ENCODE assay signal across 26 cellular contexts in genomic region chr2:210387074-210387473, GRCh38.
DNase-seq lines count a peak whose midpoint lies in the region; FAIRE-seq and TF ChIP-seq lines count a peak whose summit lies in the region.
"Had no signal": no experiment of that assay in that cellular context is flagged by ENCODE, and none has a peak within 500 bp of the region (broad histone marks: within the 10 kb centered on the region; RNA-seq: fewer than 3 reads in every experiment).

No MANE protein-coding gene starts in this region.

- H3K27me3 ChIP-seq in bronchial epithelial cell (ENCODE audit: control insufficient read depth, insufficient read depth, low read length) (no peaks in the 10 kb centered on the region), mesendoderm (ENCODE audit: insufficient read depth, low read length, poor library complexity) (no peaks in the 10 kb centered on the region)
- H3K27me3 ChIP-seq: BLaER1 treated with 17β-estradiol and CSF1 and Interleukin-3, amounts not matched to agents 10 nM and 100 nM had no signal

- no peak overlapping the region for H2AK5ac ChIP-seq in mesendoderm (ENCODE audit: low read length)

- WGBS in mesendoderm (ENCODE audit: extremely low coverage, insufficient coverage, low lambda C conversion rate) = no CpG with 5 or more reads among the region's 1 CpG

- H4K8ac ChIP-seq in mesendoderm (ENCODE audit: low read depth, low read length) = peak overlapping the region; percentile 5

- TF ChIP-seq CTCF in bronchial epithelial cell (IDR thresholded peaks at IDR 0.05; ENCODE audit: insufficient read depth, low read length, severe bottlenecking) (no peak), OCI-LY7 (conservative IDR thresholded peaks at IDR 0.05; ENCODE audit: low read length) (no peak)

- H4K20me1 ChIP-seq in OCI-LY7 (ENCODE audit: insufficient read depth, low read length) = no peaks in the 10 kb centered on the region
- H4K20me1 ChIP-seq: BLaER1 treated with 17β-estradiol and CSF1 and Interleukin-3, amounts not matched to agents 10 nM and 100 nM had no signal

- H3K4me3 ChIP-seq in bronchial epithelial cell (ENCODE audit: low read depth, low read length) (no peak overlapping the region), mesendoderm (ENCODE audit: low read length) (no peak overlapping the region), OCI-LY7 (ENCODE audit: low read depth, low read length, poor library complexity, severe bottlenecking) (no peak overlapping the region)
- H3K4me3 ChIP-seq: A549; BLaER1 treated with 17β-estradiol and CSF1 and Interleukin-3, amounts not matched to agents 10 nM and 100 nM; GM12878 had no signal

- no peak overlapping the region for H2BK5ac ChIP-seq in mesendoderm (ENCODE audit: low read length)

- H3K36me3 ChIP-seq in bronchial epithelial cell (ENCODE audit: control insufficient read depth, insufficient read depth, low read length) = no peaks in the 10 kb centered on the region
- no peaks in the 10 kb centered on the region for H3K36me3 ChIP-seq in mesendoderm (ENCODE audit: control insufficient read depth, insufficient read depth, low read length)
- no peaks in the 10 kb centered on the region for H3K36me3 ChIP-seq in OCI-LY7 (ENCODE audit: insufficient read depth, low read length)
- H3K36me3 ChIP-seq: BLaER1 treated with 17β-estradiol and CSF1 and Interleukin-3, amounts not matched to agents 10 nM and 100 nM had no signal

- H3K23ac ChIP-seq in mesendoderm (ENCODE audit: low read length) = no peak overlapping the region

- H3K79me2 ChIP-seq in mesendoderm (ENCODE audit: control insufficient read depth, insufficient read depth, low read length) (no peaks in the 10 kb centered on the region), OCI-LY7 (ENCODE audit: insufficient read depth, low read depth, low read length) (no peaks in the 10 kb centered on the region)

- H2BK15ac ChIP-seq in mesendoderm (replicated peaks; ENCODE audit: low read depth) = no peak overlapping the region

- intact Hi-C loops in OCI-LY7 (cut with micrococcal nuclease; ENCODE audit: unreplicated experiment) = no loop called here

- CTCF ChIA-PET in OCI-LY7 (lab: Charles Lee; ENCODE audit: unreplicated experiment) = interaction anchor here (0.8 kb wide), 1 partner anchor 14 kb away, joined by 3 read pairs; no protein-coding TSS in a partner anchor

- no peak overlapping the region for H3K18ac ChIP-seq in mesendoderm (ENCODE audit: low read length)

- H4K5ac ChIP-seq in mesendoderm (ENCODE audit: low read length) = no peak overlapping the region

- H3K4me1 ChIP-seq in mesendoderm (ENCODE audit: control insufficient read depth, low read depth, low read length) = no peaks in the 10 kb centered on the region
- H3K4me1 ChIP-seq in OCI-LY7 (ENCODE audit: insufficient read depth, low read length, poor library complexity, severe bottlenecking) = no peaks in the 10 kb centered on the region
- H3K4me1 ChIP-seq: A549; BLaER1 treated with 17β-estradiol and CSF1 and Interleukin-3, amounts not matched to agents 10 nM and 100 nM had no signal

- POLR2A ChIA-PET in OCI-LY7 (lab: Charles Lee) = interaction anchor here (0.8 kb wide), 1 partner anchor 34 kb away, joined by 3 read pairs; no protein-coding TSS in a partner anchor

- no peaks in the 10 kb centered on the region for H3K9me3 ChIP-seq in OCI-LY7 (ENCODE audit: low read length)
- H3K9me3 ChIP-seq: A549 had no signal

- H2AFZ ChIP-seq in OCI-LY7 (ENCODE audit: low read length) = no peak overlapping the region

- no peak overlapping the region for H3K4ac ChIP-seq in mesendoderm (ENCODE audit: low read depth, low read length)

- no TSS peak for BruUV-seq in OCI-LY7 (replicated peaks; lab: Mats Ljungman, UMichigan)

- H2BK120ac ChIP-seq in mesendoderm (ENCODE audit: low read depth, low read length) = no peak overlapping the region

- H3K9ac ChIP-seq in mesendoderm (ENCODE audit: low read length) = no peak overlapping the region
- H3K9ac ChIP-seq: BLaER1 treated with 17β-estradiol and CSF1 and Interleukin-3, amounts not matched to agents 10 nM and 100 nM had no signal

- no peak overlapping the region for H3K56ac ChIP-seq in mesendoderm (ENCODE audit: low read length)

- no peaks in the 10 kb centered on the region for H3K79me1 ChIP-seq in mesendoderm (ENCODE audit: low read length)

- FAIRE-seq in bronchial epithelial cell (lab: Jason Lieb, UNC) = no peak
- FAIRE-seq: A549, GM12878, GM12892, GM18507 had no signal

- peak; percentile 31 for DNase-seq in NCI-H1105 treated with DMSO at 0.1 percent for 48 hours (lab: John Stamatoyannopoulos, UW)
- no peak for DNase-seq in NCI-H1105 (lab: John Stamatoyannopoulos, UW)
- peak; percentile 82 for DNase-seq in bronchial epithelial cell (ENCODE audit: low read depth)
- peak; percentile 61 for DNase-seq in epithelial cell of prostate (ENCODE audit: low read depth, low spot score)
- no peak for DNase-seq in mesendoderm
- no peak for DNase-seq in stimulated activated CD4-positive, alpha-beta T cell treated with anti-CD3 and anti-CD28 coated beads, Interleukin-2, amount 100 ng/mL, for 48 hours
- no peak for DNase-seq in NCI-H82 (lab: John Stamatoyannopoulos, UW)
- DNase-seq in OCI-LY7 (ENCODE audit: low spot score) = no peak
- DNase-seq: AML-193; CD4-positive, alpha-beta memory T cell; CD4-positive, CD25-positive, alpha-beta regulatory T cell; CD8-positive, alpha-beta memory T cell; COR-L47; DMS 273 treated with DMSO at 0.1 percent for 48 hours; DMS153; DMS53; DMS79; DND-41; EL; GDM1 had no signal

- H3K4me2 ChIP-seq in mesendoderm (ENCODE audit: low read length) (no peak overlapping the region), OCI-LY7 (ENCODE audit: low read length) (no peak overlapping the region)
- H3K4me2 ChIP-seq: A549; BLaER1 treated with 17β-estradiol and CSF1 and Interleukin-3, amounts not matched to agents 10 nM and 100 nM had no signal

- no peaks in the 10 kb centered on the region for H3K9me2 ChIP-seq in OCI-LY7 (ENCODE audit: insufficient read depth, low read length)

- no peak overlapping the region for H3K27ac ChIP-seq in epithelial cell of prostate
- no peak overlapping the region for H3K27ac ChIP-seq in mesendoderm (ENCODE audit: low read depth, low read length)
- no peak overlapping the region for H3K27ac ChIP-seq in OCI-LY7 (ENCODE audit: low read depth, low read length, poor library complexity, severe bottlenecking)
- H3K27ac ChIP-seq: 22Rv1; A549; BLaER1 treated with 17β-estradiol and CSF1 and Interleukin-3, amounts not matched to agents 10 nM and 100 nM had no signal

Comparison
In these comparisons a context has a peak if more than half of its experiments do, and no peak if none do; other contexts are left out.
1. DNase-seq: peak in NCI-H1105 treated with DMSO at 0.1 percent for 48 hours (single experiment), bronchial epithelial cell (single experiment) and epithelial cell of prostate (single experiment); none in NCI-H1105 (single experiment), mesendoderm (single experiment), stimulated activated CD4-positive, alpha-beta T cell treated with anti-CD3 and anti-CD28 coated beads, Interleukin-2, amount 100 ng/mL, for 48 hours (0 of 2), NCI-H82 (single experiment) and OCI-LY7 (single experiment).